In genomic region chr7:24821045-24821853, GRCh38 we compare ENCODE assay signal across 1 cellular context.
TF ChIP-seq lines count a peak whose summit lies in the region.

No MANE protein-coding gene starts in this region.

TF ChIP-seq in K562, 482 proteins besides CTCF, POLR2A, EP300 and RAD21 (continued from another document and continues in another):
- TF ChIP-seq MAFK (IDR thresholded peaks at IDR 0.05; ENCODE audit: low read length) (peak; percentile 25; the same call in 1 of the 2 replicates), CTBP1 (IDR thresholded peaks at IDR 0.05; ENCODE audit: borderline replicate concordance) (peak; percentile 94), MCM2 (IDR thresholded peaks at IDR 0.05; ENCODE audit: low read depth) (no peak), GTF2E2 (tag; IDR thresholded peaks at IDR 0.05) (no peak), ZEB2 (IDR thresholded peaks at IDR 0.05) (peak; percentile 87), MLLT1 (IDR thresholded peaks at IDR 0.05) (peak in 1 of 2 experiments; percentile 77; a peak in 2 of 4 replicates), NFIC (IDR thresholded peaks at IDR 0.05) (peak; percentile 32; the same call in 1 of the 2 replicates), LARP7 (IDR thresholded peaks at IDR 0.05) (no peak), ZNF583 (CRISPR knock-in tag; IDR thresholded peaks at IDR 0.05) (no peak), JUND (IDR thresholded peaks at IDR 0.05; ENCODE audit: borderline replicate concordance, low read depth, low read length) (peak; percentile 98), JUND (tag; IDR thresholded peaks at IDR 0.05; ENCODE audit: borderline replicate concordance, low read depth, low read length) (peak; percentile 98), ZNF584 (CRISPR knock-in tag; IDR thresholded peaks at IDR 0.05; ENCODE audit: low read depth) (peak; percentile 22; the same call in 1 of the 2 replicates), HDAC6 (IDR thresholded peaks at IDR 0.05; ENCODE audit: low read depth, low read length) (no peak), POLR2G (IDR thresholded peaks at IDR 0.05; ENCODE audit: low read depth, low read length) (no peak), PCBP2 (IDR thresholded peaks at IDR 0.05; ENCODE audit: low read depth, low read length, poor library complexity, severe bottlenecking) (no peak), TEAD2 (tag; IDR thresholded peaks at IDR 0.05) (no peak), NCOA4 (IDR thresholded peaks at IDR 0.05; ENCODE audit: partially characterized antibody) (no peak), SNAPC5 (CRISPR knock-in tag; IDR thresholded peaks at IDR 0.05) (no peak), CBFA2T2 (conservative IDR thresholded peaks at IDR 0.05) (peak; percentile 74), FOXK2 (conservative IDR thresholded peaks at IDR 0.05 in 1 of 2, IDR thresholded peaks at IDR 0.05 in 1 of 2; ENCODE audit: low read depth in 2 of 2) (0 out of 4 replicates have a peak, but pooled peaks have one; percentile 14 to 29), TRIM28 (IDR thresholded peaks at IDR 0.05) (no peak), EP400 (IDR thresholded peaks at IDR 0.05) (peak; percentile 46; the same call in 1 of the 2 replicates), TOE1 (IDR thresholded peaks at IDR 0.05; ENCODE audit: borderline replicate concordance) (0 out of 2 replicates have a peak, but pooled peaks have one; percentile 38), TOE1 (CRISPR knock-in tag; IDR thresholded peaks at IDR 0.05; ENCODE audit: borderline replicate concordance, low read depth) (no peak), CHD1 (IDR thresholded peaks at IDR 0.05; ENCODE audit: low read length) (no peak), ZBTB11 (CRISPR knock-in tag; IDR thresholded peaks at IDR 0.05) (no peak), ZNF197 (CRISPR knock-in tag; IDR thresholded peaks at IDR 0.05; ENCODE audit: low read depth) (no peak), HINFP (tag; conservative IDR thresholded peaks at IDR 0.05; ENCODE audit: low read depth) (no peak), SRSF3 (IDR thresholded peaks at IDR 0.05; ENCODE audit: insufficient read depth, low read length) (no peak), ARID4B (CRISPR knock-in tag; IDR thresholded peaks at IDR 0.05) (no peak), NCOA6 (IDR thresholded peaks at IDR 0.05) (no peak), ZNF41 (CRISPR knock-in tag; conservative IDR thresholded peaks at IDR 0.05) (no peak), FOXJ3 (CRISPR knock-in tag; IDR thresholded peaks at IDR 0.05) (no peak), NRF1 (conservative IDR thresholded peaks at IDR 0.05 in 1 of 2, IDR thresholded peaks at IDR 0.05 in 1 of 2) (no peak), ZNF316 (IDR thresholded peaks at IDR 0.05) (no peak), ZFP30 (CRISPR knock-in tag; IDR thresholded peaks at IDR 0.05; ENCODE audit: borderline replicate concordance) (no peak), TRIM24 (IDR thresholded peaks at IDR 0.05) (peak; percentile 47 to 79; a peak in 2 of 4 replicates), HNRNPK (IDR thresholded peaks at IDR 0.05; ENCODE audit: low read depth, low read length, poor library complexity, severe bottlenecking) (no peak), SIX5 (IDR thresholded peaks at IDR 0.05; ENCODE audit: borderline replicate concordance in 1 of 2, insufficient read depth in 1 of 2, low read depth in 1 of 2, low read length in 2 of 2) (no peak), FOXJ2 (tag; IDR thresholded peaks at IDR 0.05) (no peak)
- TF ChIP-seq, protein P1, sequence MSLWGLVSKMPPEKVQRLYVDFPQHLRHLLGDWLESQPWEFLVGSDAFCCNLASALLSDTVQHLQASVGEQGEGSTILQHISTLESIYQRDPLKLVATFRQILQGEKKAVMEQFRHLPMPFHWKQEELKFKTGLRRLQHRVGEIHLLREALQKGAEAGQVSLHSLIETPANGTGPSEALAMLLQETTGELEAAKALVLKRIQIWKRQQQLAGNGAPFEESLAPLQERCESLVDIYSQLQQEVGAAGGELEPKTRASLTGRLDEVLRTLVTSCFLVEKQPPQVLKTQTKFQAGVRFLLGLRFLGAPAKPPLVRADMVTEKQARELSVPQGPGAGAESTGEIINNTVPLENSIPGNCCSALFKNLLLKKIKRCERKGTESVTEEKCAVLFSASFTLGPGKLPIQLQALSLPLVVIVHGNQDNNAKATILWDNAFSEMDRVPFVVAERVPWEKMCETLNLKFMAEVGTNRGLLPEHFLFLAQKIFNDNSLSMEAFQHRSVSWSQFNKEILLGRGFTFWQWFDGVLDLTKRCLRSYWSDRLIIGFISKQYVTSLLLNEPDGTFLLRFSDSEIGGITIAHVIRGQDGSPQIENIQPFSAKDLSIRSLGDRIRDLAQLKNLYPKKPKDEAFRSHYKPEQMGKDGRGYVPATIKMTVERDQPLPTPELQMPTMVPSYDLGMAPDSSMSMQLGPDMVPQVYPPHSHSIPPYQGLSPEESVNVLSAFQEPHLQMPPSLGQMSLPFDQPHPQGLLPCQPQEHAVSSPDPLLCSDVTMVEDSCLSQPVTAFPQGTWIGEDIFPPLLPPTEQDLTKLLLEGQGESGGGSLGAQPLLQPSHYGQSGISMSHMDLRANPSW (CRISPR knock-in tag; IDR thresholded peaks at IDR 0.05), result no peak
- TF ChIP-seq, protein P2, sequence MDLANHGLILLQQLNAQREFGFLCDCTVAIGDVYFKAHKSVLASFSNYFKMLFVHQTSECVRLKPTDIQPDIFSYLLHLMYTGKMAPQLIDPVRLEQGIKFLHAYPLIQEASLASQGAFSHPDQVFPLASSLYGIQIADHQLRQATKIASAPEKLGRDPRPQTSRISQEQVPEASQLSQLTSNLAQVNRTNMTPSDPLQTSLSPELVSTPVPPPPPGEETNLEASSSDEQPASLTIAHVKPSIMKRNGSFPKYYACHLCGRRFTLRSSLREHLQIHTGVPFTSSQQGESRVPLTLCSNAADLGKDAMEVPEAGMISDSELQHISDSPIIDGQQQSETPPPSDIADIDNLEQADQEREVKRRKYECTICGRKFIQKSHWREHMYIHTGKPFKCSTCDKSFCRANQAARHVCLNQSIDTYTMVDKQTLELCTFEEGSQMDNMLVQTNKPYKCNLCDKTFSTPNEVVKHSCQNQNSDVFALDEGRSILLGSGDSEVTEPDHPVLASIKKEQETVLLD (IDR thresholded peaks at IDR 0.05), result 0 out of 2 replicates have a peak, but pooled peaks have one; percentile 36
- TF ChIP-seq, protein P3, sequence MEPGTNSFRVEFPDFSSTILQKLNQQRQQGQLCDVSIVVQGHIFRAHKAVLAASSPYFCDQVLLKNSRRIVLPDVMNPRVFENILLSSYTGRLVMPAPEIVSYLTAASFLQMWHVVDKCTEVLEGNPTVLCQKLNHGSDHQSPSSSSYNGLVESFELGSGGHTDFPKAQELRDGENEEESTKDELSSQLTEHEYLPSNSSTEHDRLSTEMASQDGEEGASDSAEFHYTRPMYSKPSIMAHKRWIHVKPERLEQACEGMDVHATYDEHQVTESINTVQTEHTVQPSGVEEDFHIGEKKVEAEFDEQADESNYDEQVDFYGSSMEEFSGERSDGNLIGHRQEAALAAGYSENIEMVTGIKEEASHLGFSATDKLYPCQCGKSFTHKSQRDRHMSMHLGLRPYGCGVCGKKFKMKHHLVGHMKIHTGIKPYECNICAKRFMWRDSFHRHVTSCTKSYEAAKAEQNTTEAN (CRISPR knock-in tag; IDR thresholded peaks at IDR 0.05), result 0 out of 2 replicates have a peak, but pooled peaks have one; percentile 48
- TF ChIP-seq, protein P4, sequence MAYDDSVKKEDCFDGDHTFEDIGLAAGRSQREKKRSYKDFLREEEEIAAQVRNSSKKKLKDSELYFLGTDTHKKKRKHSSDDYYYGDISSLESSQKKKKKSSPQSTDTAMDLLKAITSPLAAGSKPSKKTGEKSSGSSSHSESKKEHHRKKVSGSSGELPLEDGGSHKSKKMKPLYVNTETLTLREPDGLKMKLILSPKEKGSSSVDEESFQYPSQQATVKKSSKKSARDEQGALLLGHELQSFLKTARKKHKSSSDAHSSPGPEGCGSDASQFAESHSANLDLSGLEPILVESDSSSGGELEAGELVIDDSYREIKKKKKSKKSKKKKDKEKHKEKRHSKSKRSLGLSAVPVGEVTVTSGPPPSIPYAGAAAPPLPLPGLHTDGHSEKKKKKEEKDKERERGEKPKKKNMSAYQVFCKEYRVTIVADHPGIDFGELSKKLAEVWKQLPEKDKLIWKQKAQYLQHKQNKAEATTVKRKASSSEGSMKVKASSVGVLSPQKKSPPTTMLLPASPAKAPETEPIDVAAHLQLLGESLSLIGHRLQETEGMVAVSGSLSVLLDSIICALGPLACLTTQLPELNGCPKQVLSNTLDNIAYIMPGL (CRISPR knock-in tag; IDR thresholded peaks at IDR 0.05), result no peak
- TF ChIP-seq, protein P5, sequence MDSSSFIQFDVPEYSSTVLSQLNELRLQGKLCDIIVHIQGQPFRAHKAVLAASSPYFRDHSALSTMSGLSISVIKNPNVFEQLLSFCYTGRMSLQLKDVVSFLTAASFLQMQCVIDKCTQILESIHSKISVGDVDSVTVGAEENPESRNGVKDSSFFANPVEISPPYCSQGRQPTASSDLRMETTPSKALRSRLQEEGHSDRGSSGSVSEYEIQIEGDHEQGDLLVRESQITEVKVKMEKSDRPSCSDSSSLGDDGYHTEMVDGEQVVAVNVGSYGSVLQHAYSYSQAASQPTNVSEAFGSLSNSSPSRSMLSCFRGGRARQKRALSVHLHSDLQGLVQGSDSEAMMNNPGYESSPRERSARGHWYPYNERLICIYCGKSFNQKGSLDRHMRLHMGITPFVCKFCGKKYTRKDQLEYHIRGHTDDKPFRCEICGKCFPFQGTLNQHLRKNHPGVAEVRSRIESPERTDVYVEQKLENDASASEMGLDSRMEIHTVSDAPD (CRISPR knock-in tag; IDR thresholded peaks at IDR 0.05), result no peak
